In the genomic region with DNA sequence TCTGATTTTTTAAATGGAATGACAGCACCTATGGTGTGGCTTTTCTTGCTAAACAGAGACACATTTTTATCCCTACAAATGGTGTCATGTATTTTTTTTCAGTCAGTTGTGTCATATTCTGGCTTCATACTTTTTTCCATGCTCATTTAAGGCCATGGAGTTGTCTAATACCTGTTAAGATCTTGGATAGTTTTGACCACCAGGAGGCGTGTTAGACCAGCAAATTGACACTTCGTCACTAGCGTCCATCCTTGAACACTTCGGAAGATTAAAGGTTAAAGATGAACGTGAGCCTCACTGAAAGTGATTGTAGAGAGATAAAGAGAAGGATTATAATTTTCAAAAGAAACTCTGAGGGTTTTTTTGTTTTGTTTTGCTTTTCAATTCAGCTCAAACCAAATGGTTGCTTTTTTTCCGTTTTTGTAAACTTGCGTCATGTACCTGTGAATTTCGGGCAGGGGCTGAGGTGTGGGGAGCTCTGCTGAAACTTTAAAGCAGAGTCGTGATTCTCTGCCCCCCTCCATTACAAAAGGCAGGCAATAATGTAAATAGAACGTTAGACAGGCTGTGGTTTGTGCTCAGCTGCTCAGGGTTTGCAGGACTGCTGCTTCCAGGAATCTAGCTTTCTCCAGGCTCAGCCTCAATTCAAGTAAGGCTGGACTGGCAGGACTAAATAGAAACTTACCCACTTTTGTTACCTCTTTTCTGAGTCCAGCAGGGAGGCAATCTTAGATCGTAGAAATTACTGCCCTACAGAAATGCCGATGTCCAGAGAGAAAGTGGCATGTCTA, we compare ENCODE assay signal across 1 cellular context.
TF ChIP-seq lines count a peak whose summit lies in the region.

No MANE protein-coding gene starts in this region.

TF ChIP-seq in K562, 482 proteins besides CTCF, POLR2A, EP300 and RAD21 (continued from another document):
- peak; percentile 84 for TF ChIP-seq MBD1 (CRISPR knock-in tag; IDR thresholded peaks at IDR 0.05)
- TF ChIP-seq HDAC8 (tag; IDR thresholded peaks at IDR 0.05) = no peak
- TF ChIP-seq FOXA3 (CRISPR knock-in tag; conservative IDR thresholded peaks at IDR 0.05 in 1 of 2, IDR thresholded peaks at IDR 0.05 in 1 of 2) = no peak
- TF ChIP-seq BHLHE40 (IDR thresholded peaks at IDR 0.05; ENCODE audit: low read length) = 0 out of 2 replicates have a peak, but pooled peaks have one; percentile 14
- TF ChIP-seq, protein P1, sequence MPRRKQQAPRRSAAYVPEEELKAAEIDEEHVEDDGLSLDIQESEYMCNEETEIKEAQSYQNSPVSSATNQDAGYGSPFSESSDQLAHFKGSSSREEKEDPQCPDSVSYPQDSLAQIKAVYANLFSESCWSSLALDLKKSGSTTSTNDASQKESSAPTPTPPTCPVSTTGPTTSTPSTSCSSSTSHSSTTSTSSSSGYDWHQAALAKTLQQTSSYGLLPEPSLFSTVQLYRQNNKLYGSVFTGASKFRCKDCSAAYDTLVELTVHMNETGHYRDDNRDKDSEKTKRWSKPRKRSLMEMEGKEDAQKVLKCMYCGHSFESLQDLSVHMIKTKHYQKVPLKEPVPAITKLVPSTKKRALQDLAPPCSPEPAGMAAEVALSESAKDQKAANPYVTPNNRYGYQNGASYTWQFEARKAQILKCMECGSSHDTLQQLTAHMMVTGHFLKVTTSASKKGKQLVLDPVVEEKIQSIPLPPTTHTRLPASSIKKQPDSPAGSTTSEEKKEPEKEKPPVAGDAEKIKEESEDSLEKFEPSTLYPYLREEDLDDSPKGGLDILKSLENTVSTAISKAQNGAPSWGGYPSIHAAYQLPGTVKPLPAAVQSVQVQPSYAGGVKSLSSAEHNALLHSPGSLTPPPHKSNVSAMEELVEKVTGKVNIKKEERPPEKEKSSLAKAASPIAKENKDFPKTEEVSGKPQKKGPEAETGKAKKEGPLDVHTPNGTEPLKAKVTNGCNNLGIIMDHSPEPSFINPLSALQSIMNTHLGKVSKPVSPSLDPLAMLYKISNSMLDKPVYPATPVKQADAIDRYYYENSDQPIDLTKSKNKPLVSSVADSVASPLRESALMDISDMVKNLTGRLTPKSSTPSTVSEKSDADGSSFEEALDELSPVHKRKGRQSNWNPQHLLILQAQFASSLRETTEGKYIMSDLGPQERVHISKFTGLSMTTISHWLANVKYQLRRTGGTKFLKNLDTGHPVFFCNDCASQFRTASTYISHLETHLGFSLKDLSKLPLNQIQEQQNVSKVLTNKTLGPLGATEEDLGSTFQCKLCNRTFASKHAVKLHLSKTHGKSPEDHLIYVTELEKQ (CRISPR knock-in tag; IDR thresholded peaks at IDR 0.05) = no peak
- TF ChIP-seq ZFP30 (CRISPR knock-in tag; IDR thresholded peaks at IDR 0.05; ENCODE audit: borderline replicate concordance) = no peak
- no peak for TF ChIP-seq RHOXF2B (CRISPR knock-in tag; conservative IDR thresholded peaks at IDR 0.05)
- TF ChIP-seq, protein P2, sequence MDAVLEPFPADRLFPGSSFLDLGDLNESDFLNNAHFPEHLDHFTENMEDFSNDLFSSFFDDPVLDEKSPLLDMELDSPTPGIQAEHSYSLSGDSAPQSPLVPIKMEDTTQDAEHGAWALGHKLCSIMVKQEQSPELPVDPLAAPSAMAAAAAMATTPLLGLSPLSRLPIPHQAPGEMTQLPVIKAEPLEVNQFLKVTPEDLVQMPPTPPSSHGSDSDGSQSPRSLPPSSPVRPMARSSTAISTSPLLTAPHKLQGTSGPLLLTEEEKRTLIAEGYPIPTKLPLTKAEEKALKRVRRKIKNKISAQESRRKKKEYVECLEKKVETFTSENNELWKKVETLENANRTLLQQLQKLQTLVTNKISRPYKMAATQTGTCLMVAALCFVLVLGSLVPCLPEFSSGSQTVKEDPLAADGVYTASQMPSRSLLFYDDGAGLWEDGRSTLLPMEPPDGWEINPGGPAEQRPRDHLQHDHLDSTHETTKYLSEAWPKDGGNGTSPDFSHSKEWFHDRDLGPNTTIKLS (IDR thresholded peaks at IDR 0.05; ENCODE audit: borderline replicate concordance, low read depth) = no peak
- TF ChIP-seq CC2D1A (IDR thresholded peaks at IDR 0.05) = peak; percentile 81
- TF ChIP-seq SMC3 (conservative IDR thresholded peaks at IDR 0.05; ENCODE audit: insufficient read depth, low read depth, low read length) = peak; percentile 91
- peak; percentile 83 for TF ChIP-seq ARID2 (IDR thresholded peaks at IDR 0.05)
- TF ChIP-seq TAF9B (IDR thresholded peaks at IDR 0.05; ENCODE audit: partially characterized antibody) = no peak
- no peak for TF ChIP-seq ZNF324 (CRISPR knock-in tag; IDR thresholded peaks at IDR 0.05)
- no peak for TF ChIP-seq HNRNPL (IDR thresholded peaks at IDR 0.05; ENCODE audit: low read depth, low read length)
- no peak for TF ChIP-seq ZNF124 (CRISPR knock-in tag; IDR thresholded peaks at IDR 0.05)
- no peak for TF ChIP-seq ZKSCAN3 (CRISPR knock-in tag; IDR thresholded peaks at IDR 0.05)
- no peak for TF ChIP-seq PTBP1 (IDR thresholded peaks at IDR 0.05; ENCODE audit: low read depth, low read length)
- no peak for TF ChIP-seq HMG20B (CRISPR knock-in tag; IDR thresholded peaks at IDR 0.05)
- TF ChIP-seq HIVEP1 (CRISPR knock-in tag; IDR thresholded peaks at IDR 0.05) = no peak
- TF ChIP-seq ARHGAP35 (IDR thresholded peaks at IDR 0.05; ENCODE audit: partially characterized antibody) = no peak
- TF ChIP-seq ZNF174 (CRISPR knock-in tag; IDR thresholded peaks at IDR 0.05) = no peak
- TF ChIP-seq ZNF431 (CRISPR knock-in tag; IDR thresholded peaks at IDR 0.05) = no peak
